Comparison of ENCODE assay signal across 8 cellular contexts in genomic region chr3:195657475-195658372, GRCh38.
A peak's percentile ranks its signal among the peaks of the same experiment; 100 is the strongest.
DNase-seq lines count a peak whose midpoint lies in the region; ATAC-seq lines count a peak whose summit lies in the region.
"Not testable (repeated sequence)": the region's sequence is repeated elsewhere in the genome, so short reads cannot be mapped to it uniquely, and the experiment has no call there.

No MANE protein-coding gene starts in this region.

- not testable (repeated sequence) for H3K27ac ChIP-seq in ACC112 (ENCODE audit: low read depth, low read length)
- peak overlapping the region; percentile 76 to 79 for H3K27ac ChIP-seq in esophagus (ENCODE audit: low read depth in 2 of 2, low read length in 1 of 2)

- not testable (repeated sequence) for H3K27me3 ChIP-seq in ACC112 (ENCODE audit: insufficient read depth, low read length); esophagus (ENCODE audit: control insufficient read depth in 1 of 2, insufficient read depth in 2 of 2, low read length in 2 of 2)

- 2 to 3% methylated on average over 69 to 97 of the region's 99 CpGs for WGBS in esophagus, 2 donors

- H3K4me1 Mint-ChIP-seq in activated T-helper 17 cell treated with anti-CD3 and anti-CD28 coated beads, Interleukin-2, amount 50 U/mL, for 72 hours; memory B cell: not testable (repeated sequence)

- not testable (repeated sequence) for H3K36me3 ChIP-seq in ACC112 (ENCODE audit: insufficient read depth, low read length); esophagus (ENCODE audit: control insufficient read depth in 2 of 2, insufficient read depth in 2 of 2, low read length in 1 of 2)

- peak overlapping the region; percentile 88 for H2AFZ ChIP-seq in ACC112 (ENCODE audit: low read length, unreplicated experiment)

- peak; percentile 66 for DNase-seq in RPMI7951 (ENCODE audit: low read depth)
- peak; percentile 84 to 86 for DNase-seq in memory B cell (ENCODE audit: low spot score in 2 of 2)
- peak; percentile 88 to 90 for DNase-seq in stimulated activated CD4-positive, alpha-beta T cell treated with anti-CD3 and anti-CD28 coated beads, Interleukin-15, amount 100 ng/mL, for 1 hour (ENCODE audit: low read depth in 1 of 2, low spot score in 1 of 2)

- H3K9me3 Mint-ChIP-seq in activated T-helper 17 cell treated with anti-CD3 and anti-CD28 coated beads, Interleukin-2, amount 50 U/mL, for 72 hours; memory B cell: not testable (repeated sequence)

- H3K4me3 ChIP-seq in ACC112 (ENCODE audit: low read depth, low read length), result peak overlapping the region; percentile 77
- peak overlapping the region; percentile 64 to 68 for H3K4me3 ChIP-seq in esophagus (ENCODE audit: low read depth in 1 of 2, low read length in 2 of 2)

- not testable (repeated sequence) for H3K4me1 ChIP-seq in ACC112 (ENCODE audit: control insufficient read depth, insufficient read depth, low read length, unreplicated experiment); esophagus (ENCODE audit: control insufficient read depth in 2 of 2, insufficient read depth in 2 of 2, low read length in 1 of 2)

- H3K27me3 Mint-ChIP-seq in activated T-helper 17 cell treated with anti-CD3 and anti-CD28 coated beads, Interleukin-2, amount 50 U/mL, for 72 hours; memory B cell: not testable (repeated sequence)

- H3K79me2 ChIP-seq in ACC112 (ENCODE audit: control insufficient read depth, insufficient read depth, low read length, unreplicated experiment), result not testable (repeated sequence)

- H3K4me3 Mint-ChIP-seq in activated T-helper 17 cell treated with anti-CD3 and anti-CD28 coated beads, Interleukin-2, amount 50 U/mL, for 72 hours, result peak overlapping the region; percentile 79
- peak overlapping the region; percentile 84 for H3K4me3 Mint-ChIP-seq in memory B cell

- H3K36me3 Mint-ChIP-seq in activated T-helper 17 cell treated with anti-CD3 and anti-CD28 coated beads, Interleukin-2, amount 50 U/mL, for 72 hours (ENCODE audit: low read depth); memory B cell: not testable (repeated sequence)

- not testable (repeated sequence) for H3K9me3 ChIP-seq in esophagus (ENCODE audit: control insufficient read depth in 2 of 2, insufficient read depth in 1 of 2, low read depth in 1 of 2, low read length in 1 of 2)

- peak overlapping the region; percentile 88 for H3K27ac Mint-ChIP-seq in activated T-helper 17 cell treated with anti-CD3 and anti-CD28 coated beads, Interleukin-2, amount 50 U/mL, for 72 hours
- H3K27ac Mint-ChIP-seq in memory B cell, result peak overlapping the region; percentile 35

- ATAC-seq in GM19043 (IDR thresholded peaks at IDR 0.05; ENCODE audit: low read depth, unreplicated experiment) (peak; percentile 72), HG03060 (IDR thresholded peaks at IDR 0.05; ENCODE audit: low read depth, unreplicated experiment) (peak; percentile 49), memory B cell (ENCODE audit: low read depth) (peak; percentile 91)
- peak; percentile 84 for ATAC-seq in activated T-helper 17 cell treated with anti-CD3 and anti-CD28 coated beads, Interleukin-2, amount 50 U/mL, for 72 hours (replicated peaks)
